In the genomic region with DNA sequence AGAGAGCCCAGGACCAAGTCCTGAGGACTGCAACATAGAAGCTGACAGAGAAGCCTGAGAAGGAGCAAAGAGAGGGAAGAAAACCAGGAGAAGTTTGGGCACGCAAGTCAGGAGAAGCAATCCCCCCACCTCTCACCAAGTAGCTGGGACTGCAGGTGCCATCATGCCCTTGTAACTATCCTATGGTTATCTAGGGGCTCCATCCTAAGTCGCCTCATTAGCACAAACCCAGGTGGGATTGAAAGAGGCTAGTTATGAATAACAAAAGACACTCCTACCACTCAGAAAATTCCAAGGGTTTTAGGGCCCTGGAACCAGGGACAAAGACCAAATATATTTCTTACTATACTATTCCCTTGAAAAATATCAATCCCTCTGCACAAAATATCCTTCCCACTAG, we compare ENCODE assay signal across 24 cellular contexts. TPM values are rescaled to one million over a fixed set of nuclear protein-coding genes. Genes with fewer than 3 reads are reported as not detected.
DNase-seq lines count a peak whose midpoint lies in the region; ATAC-seq, FAIRE-seq and TF ChIP-seq lines count a peak whose summit lies in the region.
"Had no signal": no experiment of that assay in that cellular context is flagged by ENCODE, and none has a peak within 500 bp of the region (broad histone marks: within the 10 kb centered on the region; RNA-seq: fewer than 3 reads in every experiment).

No MANE protein-coding gene starts in this region.

- H3K27me3 ChIP-seq in H1 (replicated peaks in 1 of 4; ENCODE audit: control insufficient read depth in 3 of 4, extremely low read depth in 1 of 4, insufficient read depth in 3 of 4, low read length in 3 of 4) = no peaks in the 10 kb centered on the region
- H3K27me3 ChIP-seq: BE2C had no signal

- no peak overlapping the region for H2BK20ac ChIP-seq in H1 (ENCODE audit: low read length)

- peak overlapping the region; percentile 50; the same call in 1 of the 2 replicates for H2BK12ac ChIP-seq in H1 (ENCODE audit: low read depth, low read length)

- peak overlapping the region; percentile 69 for H3K27ac Mint-ChIP-seq in stimulated activated naive CD8-positive, alpha-beta T cell treated with anti-CD3 and anti-CD28 coated beads, Interleukin-15, Interleukin-2, amounts not matched to agents 100 ng/mL and 50 ng/mL, for 24 hours
- peak overlapping the region; percentile 91 for H3K27ac Mint-ChIP-seq in T-helper 17 cell
- H3K27ac Mint-ChIP-seq in stimulated activated effector memory CD8-positive, alpha-beta T cell treated with anti-CD3 and anti-CD28 coated beads, Interleukin-12 subunit alpha, Interleukin-12 subunit beta, amount 100 ng/mL, for 72 hours = peak overlapping the region; percentile 16

- no peaks in the 10 kb centered on the region for H3K27me3 Mint-ChIP-seq in stimulated activated naive CD8-positive, alpha-beta T cell treated with anti-CD3 and anti-CD28 coated beads, Interleukin-15, Interleukin-2, amounts not matched to agents 100 ng/mL and 50 ng/mL, for 24 hours
- no peaks in the 10 kb centered on the region for H3K27me3 Mint-ChIP-seq in T-helper 17 cell

- POLR2A ChIA-PET in H1 (lab: Charles Lee; ENCODE audit: partially characterized antibody) = interaction anchor here (1.1 kb wide), 1 partner anchor 58 kb away, joined by 3 read pairs; no protein-coding TSS in a partner anchor

- no peak overlapping the region for H3K4ac ChIP-seq in H1 (replicated peaks; ENCODE audit: insufficient read length, low read depth, low read length)

- WGBS in H1 (ENCODE audit: extremely low coverage in 1 of 2, insufficient coverage in 1 of 2, insufficient read length in 1 of 2, insufficient replicate concordance in 2 of 2, low coverage in 1 of 2, low lambda C conversion rate in 2 of 2, missing lambda C conversion rate in 1 of 2), 2 experiments = 52% methylated on average over 2 of the region's 2 CpGs; no CpG with 5 or more reads in 1 of the 2 experiments

- TF ChIP-seq EP300 in H1 (IDR thresholded peaks at IDR 0.05; ENCODE audit: borderline replicate concordance in 1 of 2, low read depth in 2 of 2, low read length in 2 of 2) = no peak

- H4K8ac ChIP-seq in H1 (ENCODE audit: extremely low read depth, insufficient read depth, low read length) = no peak overlapping the region

- no peak overlapping the region; the same call in 1 of the 2 replicates for H3K27ac ChIP-seq in H1 (ENCODE audit: low read depth, low read length)
- H3K27ac ChIP-seq: GM23248 had no signal

- TF ChIP-seq RAD21 in H1 (IDR thresholded peaks at IDR 0.05 in 1 of 2, conservative IDR thresholded peaks at IDR 0.05 in 1 of 2; ENCODE audit: low read depth in 2 of 2, low read length in 2 of 2) = no peak

- H2BK120ac ChIP-seq in H1 (replicated peaks; ENCODE audit: low read depth, low read length) = no peak overlapping the region

- no peak for ATAC-seq in stimulated activated naive CD8-positive, alpha-beta T cell treated with anti-CD3 and anti-CD28 coated beads, Interleukin-15, Interleukin-2, amounts not matched to agents 100 U/mL and 50 U/mL, for 24 hours
- ATAC-seq in T-helper 17 cell (no peak), GM18867 (IDR thresholded peaks at IDR 0.05; ENCODE audit: unreplicated experiment) (no peak)
- no peak for ATAC-seq in stimulated activated effector memory CD8-positive, alpha-beta T cell treated with anti-CD3 and anti-CD28 coated beads, Interleukin-12 subunit alpha, Interleukin-12 subunit beta, amount 100 ng/mL, for 72 hours
- ATAC-seq: GM12878, HCT116, PC-3 had no signal

- H2BK5ac ChIP-seq in H1 (ENCODE audit: low read depth, low read length) = 0 out of 2 replicates have a peak overlapping the region, but pooled peaks have one; percentile 54

- CTCF ChIA-PET in H1 (lab: Charles Lee; ENCODE audit: partially characterized antibody) = interaction anchor here (0.7 to 2.9 kb wide), 16 partner anchors 12 to 368 kb away, joined by 3 to 34 read pairs (median 5); no protein-coding TSS in a partner anchor

- no peak overlapping the region for H4K91ac ChIP-seq in H1 (replicated peaks; ENCODE audit: insufficient read length, low read length)

- no peaks in the 10 kb centered on the region for H3K79me1 ChIP-seq in H1 (ENCODE audit: low read depth, low read length)

- no peak overlapping the region for H3K23ac ChIP-seq in H1 (ENCODE audit: insufficient read length)

- TF ChIP-seq POLR2A in H1 (IDR thresholded peaks at IDR 0.05; ENCODE audit: control extremely low read depth in 1 of 2, low read depth in 2 of 2, low read length in 2 of 2) = no peak

- FAIRE-seq in H1 (lab: Jason Lieb, UNC) = no peak
- no peak for FAIRE-seq in GM19239 (lab: Jason Lieb, UNC)
- FAIRE-seq: GM12878, HTR-8/SVneo had no signal

- no peaks in the 10 kb centered on the region for H4K20me1 ChIP-seq in H1 (replicated peaks in 1 of 2; ENCODE audit: control insufficient read depth in 1 of 2, insufficient read depth in 2 of 2, low read length in 2 of 2)

- no peak overlapping the region; the same call in 1 of the 2 replicates for H3K18ac ChIP-seq in H1 (ENCODE audit: extremely low read depth, low read length)

- peaks cover 59% of the 10 kb centered on the region for H3K36me3 Mint-ChIP-seq in stimulated activated naive CD8-positive, alpha-beta T cell treated with anti-CD3 and anti-CD28 coated beads, Interleukin-15, Interleukin-2, amounts not matched to agents 100 ng/mL and 50 ng/mL, for 24 hours (ENCODE audit: low read depth)
- peaks cover 6% of the 10 kb centered on the region for H3K36me3 Mint-ChIP-seq in T-helper 17 cell (ENCODE audit: low read depth)
- H3K36me3 Mint-ChIP-seq in stimulated activated effector memory CD8-positive, alpha-beta T cell treated with anti-CD3 and anti-CD28 coated beads, Interleukin-12 subunit alpha, Interleukin-12 subunit beta, amount 100 ng/mL, for 72 hours = peaks cover 22% of the 10 kb centered on the region

- no peak overlapping the region for H4K5ac ChIP-seq in H1 (ENCODE audit: insufficient read length, low read depth, low read length)

- H2AK5ac ChIP-seq in H1 (ENCODE audit: low read depth, low read length) = no peak overlapping the region

- no peaks in the 10 kb centered on the region for H3K9me3 ChIP-seq in T-helper 17 cell (ENCODE audit: control insufficient read depth, low read length, poor library complexity, severe bottlenecking)
- peaks cover 0 to 6% of the 10 kb centered on the region in 2 experiments; a peak in 1 of 4 replicates for H3K9me3 ChIP-seq in H1 (ENCODE audit: insufficient read depth in 2 of 2, low read depth in 1 of 2, low read length in 1 of 2)
- H3K9me3 ChIP-seq: BE2C, Caco-2 had no signal

- no peak overlapping the region for H2AFZ ChIP-seq in H1 (ENCODE audit: low read length)
- H2AFZ ChIP-seq: GM23248 had no signal

- H3K4me1 ChIP-seq in H1 (replicated peaks in 1 of 4; ENCODE audit: control insufficient read depth in 3 of 4, insufficient read depth in 4 of 4, low read length in 3 of 4) = peaks cover 2 to 9% (median 5%) of the 10 kb centered on the region in 4 experiments; a peak in 4 of 7 replicates
- H3K4me1 ChIP-seq: BE2C, Caco-2 had no signal

- H3K79me2 ChIP-seq in H1 (ENCODE audit: control insufficient read depth in 1 of 2, insufficient read depth in 2 of 2, low read length in 2 of 2) = no peaks in the 10 kb centered on the region

- no peak for DNase-seq in stimulated activated naive CD8-positive, alpha-beta T cell treated with anti-CD3 and anti-CD28 coated beads, Interleukin-15, Interleukin-2, amounts not matched to agents 100 U/mL and 50 U/mL, for 24 hours
- DNase-seq in T-helper 17 cell (no peak), H1 (ENCODE audit: low read depth in 1 of 2, low spot score in 2 of 2) (no peak), NCI-H2227 treated with DMSO at 0.1 percent for 48 hours (lab: John Stamatoyannopoulos, UW) (no peak), GM19239 (ENCODE audit: insufficient read length, low spot score) (no peak)
- no peak for DNase-seq in stimulated activated effector memory CD8-positive, alpha-beta T cell treated with anti-CD3 and anti-CD28 coated beads, Interleukin-12 subunit alpha, Interleukin-12 subunit beta, amount 100 ng/mL, for 72 hours (ENCODE audit: low spot score in 2 of 2)
- DNase-seq: BE2C, Caco-2, DMS 273 treated with DMSO at 0.1 percent for 48 hours, DMS79 treated with DMSO at 0.1 percent for 48 hours, GM23248, KG1, NCI-H1105 treated with DMSO at 0.1 percent for 48 hours, NCI-H2029 treated with DMSO at 0.1 percent for 48 hours, NCI-H526, PC-3, RPMI8226, SHP77 had no signal

- H3K14ac ChIP-seq in H1 (ENCODE audit: insufficient read length) = no peak overlapping the region

- H3K23me2 ChIP-seq in H1 (ENCODE audit: low read depth, low read length) = no peaks in the 10 kb centered on the region

- H3K36me3 ChIP-seq in H1 (ENCODE audit: control insufficient read depth in 2 of 4, insufficient read depth in 4 of 4, low read length in 3 of 4) = peaks cover 0 to 3% (median 0%) of the 10 kb centered on the region in 4 experiments; a peak in 1 of 8 replicates
- H3K36me3 ChIP-seq: BE2C had no signal

- H3K56ac ChIP-seq in H1 (replicated peaks; ENCODE audit: insufficient read length, low read depth, low read length) = no peak overlapping the region

- no peak overlapping the region for H3K9ac ChIP-seq in H1 (replicated peaks in 1 of 4; ENCODE audit: extremely low read depth in 1 of 4, low read depth in 3 of 4, low read length in 3 of 4)
- H3K9ac ChIP-seq: GM23248 had no signal

- H3K9me3 Mint-ChIP-seq in stimulated activated naive CD8-positive, alpha-beta T cell treated with anti-CD3 and anti-CD28 coated beads, Interleukin-15, Interleukin-2, amounts not matched to agents 100 ng/mL and 50 ng/mL, for 24 hours = peaks cover 5% of the 10 kb centered on the region
- H3K9me3 Mint-ChIP-seq in stimulated activated effector memory CD8-positive, alpha-beta T cell treated with anti-CD3 and anti-CD28 coated beads, Interleukin-12 subunit alpha, Interleukin-12 subunit beta, amount 100 ng/mL, for 72 hours = no peaks in the 10 kb centered on the region

- no peak overlapping the region; a peak in 2 of 8 replicates for H3K4me3 ChIP-seq in H1 (ENCODE audit: extremely low read depth in 1 of 4, insufficient read depth in 2 of 4, low read depth in 3 of 4, low read length in 4 of 4)
- H3K4me3 ChIP-seq: GM12878, GM23248 had no signal

- H2BK15ac ChIP-seq in H1 (ENCODE audit: low read length) = no peak overlapping the region

- peak overlapping the region in 1 of 2 experiments; percentile 34; a peak in 1 of 4 replicates for H3K4me2 ChIP-seq in H1 (ENCODE audit: insufficient read depth in 1 of 2, low read depth in 2 of 2, low read length in 2 of 2)

- H3K4me1 Mint-ChIP-seq in stimulated activated naive CD8-positive, alpha-beta T cell treated with anti-CD3 and anti-CD28 coated beads, Interleukin-15, Interleukin-2, amounts not matched to agents 100 ng/mL and 50 ng/mL, for 24 hours (ENCODE audit: low read depth) = peaks cover 69% of the 10 kb centered on the region
- peaks cover 52% of the 10 kb centered on the region for H3K4me1 Mint-ChIP-seq in T-helper 17 cell
- H3K4me1 Mint-ChIP-seq in stimulated activated effector memory CD8-positive, alpha-beta T cell treated with anti-CD3 and anti-CD28 coated beads, Interleukin-12 subunit alpha, Interleukin-12 subunit beta, amount 100 ng/mL, for 72 hours = peaks cover 61% of the 10 kb centered on the region

- no peak overlapping the region for H3K4me3 Mint-ChIP-seq in stimulated activated naive CD8-positive, alpha-beta T cell treated with anti-CD3 and anti-CD28 coated beads, Interleukin-15, Interleukin-2, amounts not matched to agents 100 ng/mL and 50 ng/mL, for 24 hours
- H3K4me3 Mint-ChIP-seq in T-helper 17 cell = no peak overlapping the region
- no peak overlapping the region for H3K4me3 Mint-ChIP-seq in stimulated activated effector memory CD8-positive, alpha-beta T cell treated with anti-CD3 and anti-CD28 coated beads, Interleukin-12 subunit alpha, Interleukin-12 subunit beta, amount 100 ng/mL, for 72 hours

- no peak for TF ChIP-seq CTCF in H1 (IDR thresholded peaks at IDR 0.05; ENCODE audit: control extremely low read depth in 1 of 3, insufficient read depth in 1 of 3, low read depth in 1 of 3, low read length in 3 of 3)

RNA-seq across cellular contexts. Expression of gene CCR4, which starts 53.5 kb away (rescaled TPM):
- 100 to 1,000 TPM; 117 to 149 TPM for total RNA-seq in T-helper 17 cell
- 0.10 and 0.11 TPM in 2 replicates for total RNA-seq in H1 (2021; fragmentation: NEBNext Ultra II Directional; extraction: Animal tissue kit (Norgen Biotek cat#: 25700))
- 0.08 and 0.15 TPM in 2 replicates for polyA plus RNA-seq in H1 (2011; rRNA removed)
- polyA plus RNA-seq in H1 (2011; cell fraction: cytosol; rRNA removed) = 0.13 TPM
- 0.13 TPM for polyA plus RNA-seq in H1 (2011; cell fraction: nucleus; rRNA removed)
- 0.07 to 0.11 TPM in 2 of 4 replicates, not detected in the others for polyA plus RNA-seq in H1 (2012, experiment 1 of 2)
- not detected for polyA plus RNA-seq in H1 (2012, experiment 2 of 2)
- 0.08 TPM for polyA plus RNA-seq in H1 (2013, experiment 1 of 2)
- 0.04 TPM for polyA plus RNA-seq in H1 (2013, experiment 2 of 2)
- 0.13 and 0.37 TPM in 2 replicates for polyA minus RNA-seq in H1 (2011; rRNA and poly(A)+ RNA removed)
- polyA minus RNA-seq in H1 (2011; cell fraction: cytosol; rRNA and poly(A)+ RNA removed) = not detected
- polyA minus RNA-seq in H1 (2011; cell fraction: nucleus; rRNA and poly(A)+ RNA removed) = 0.50 TPM
- total RNA-seq: A673, Caco-2, GM23248 had no signal
- polyA plus RNA-seq: GM23248 had no signal

Comparison
In these comparisons a context has a peak if more than half of its experiments do, and no peak if none do; other contexts are left out.
1. H3K27ac Mint-ChIP-seq: peak in every context shown above with its lines; median percentile 91 in T-helper 17 cell; 69 in stimulated activated naive CD8-positive, alpha-beta T cell treated with anti-CD3 and anti-CD28 coated beads, Interleukin-15, Interleukin-2, amounts not matched to agents 100 ng/mL and 50 ng/mL, for 24 hours; 16 in stimulated activated effector memory CD8-positive, alpha-beta T cell treated with anti-CD3 and anti-CD28 coated beads, Interleukin-12 subunit alpha, Interleukin-12 subunit beta, amount 100 ng/mL, for 72 hours.
2. RNA of gene CCR4, which starts 53.5 kb away (total RNA-seq): 117 to 149 TPM in T-helper 17 cell; 0.10 to 0.11 TPM in H1; every median in the first group is over 100 times any median in the second.